16 cellular contexts compared by ENCODE assay signal in the genomic region with DNA sequence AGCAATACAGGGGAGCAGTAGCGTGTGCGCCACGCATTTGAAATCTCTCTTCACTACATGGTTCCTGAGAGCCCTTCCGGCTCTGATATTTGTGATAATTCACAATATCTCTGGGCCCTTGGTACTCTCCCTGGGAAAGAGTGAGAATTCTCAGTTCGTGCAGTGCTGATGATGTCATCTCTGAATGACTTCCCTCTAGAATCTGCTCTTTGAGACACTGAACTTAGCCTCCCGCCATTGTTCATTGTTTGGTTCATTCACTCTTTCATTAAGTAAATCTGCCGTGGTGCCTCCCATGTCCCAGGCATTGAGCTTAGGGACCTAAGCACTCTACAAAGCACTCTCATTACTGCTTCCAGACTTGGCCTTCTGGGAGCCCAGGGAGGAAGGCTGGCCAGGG.
DNase-seq lines count a peak whose midpoint lies in the region; ATAC-seq and TF ChIP-seq lines count a peak whose summit lies in the region.
"Had no signal": no experiment of that assay in that cellular context is flagged by ENCODE, and none has a peak within 500 bp of the region (broad histone marks: within the 10 kb centered on the region; RNA-seq: fewer than 3 reads in every experiment).

No MANE protein-coding gene starts in this region.

- no peak for TF ChIP-seq EP300 in transverse colon (IDR thresholded peaks at IDR 0.05; ENCODE audit: low read depth)

- no peak for TF ChIP-seq POLR2A in transverse colon (IDR thresholded peaks at IDR 0.05)

- H3K27me3 ChIP-seq in transverse colon, result no peaks in the 10 kb centered on the region
- H3K27me3 ChIP-seq: BLaER1, MG63 had no signal

- H3K9me3 Mint-ChIP-seq in glutamatergic neuron (ENCODE audit: unreplicated experiment), result peaks cover 1% of the 10 kb centered on the region
- no peaks in the 10 kb centered on the region for H3K9me3 Mint-ChIP-seq in nephron progenitor cell
- H3K9me3 Mint-ChIP-seq in stimulated activated naive B cell treated with anti-CD40 and anti-IgM and Interleukin-4, amounts not matched to agents 10 μg/mL and 1 μg/mL and 100 μg/mL, for 72 hours, result no peaks in the 10 kb centered on the region
- no peaks in the 10 kb centered on the region for H3K9me3 Mint-ChIP-seq in HFFc6
- H3K9me3 Mint-ChIP-seq: activated T-helper 17 cell treated with anti-CD3 and anti-CD28 coated beads, Interleukin-2, amount 50 U/mL, for 72 hours; H9; naive B cell had no signal

- no peak overlapping the region for H3K4me3 ChIP-seq in transverse colon
- H3K4me3 ChIP-seq: BLaER1, MG63, thoracic aorta had no signal

- H3K27ac Mint-ChIP-seq in glutamatergic neuron (ENCODE audit: unreplicated experiment) (peak overlapping the region; percentile 71), nephron progenitor cell (peak overlapping the region; percentile 59), HFFc6 (no peak overlapping the region)
- no peak overlapping the region for H3K27ac Mint-ChIP-seq in stimulated activated naive B cell treated with anti-CD40 and anti-IgM and Interleukin-4, amounts not matched to agents 10 μg/mL and 1 μg/mL and 100 μg/mL, for 72 hours
- H3K27ac Mint-ChIP-seq: activated T-helper 17 cell treated with anti-CD3 and anti-CD28 coated beads, Interleukin-2, amount 50 U/mL, for 72 hours; naive B cell had no signal

- H3K36me3 Mint-ChIP-seq in glutamatergic neuron (ENCODE audit: unreplicated experiment) (no peaks in the 10 kb centered on the region), nephron progenitor cell (ENCODE audit: low read depth) (no peaks in the 10 kb centered on the region), HFFc6 (ENCODE audit: low read depth) (no peaks in the 10 kb centered on the region)
- peaks cover 16 to 29% of the 10 kb centered on the region in 2 donors for H3K36me3 Mint-ChIP-seq in stimulated activated naive B cell treated with anti-CD40 and anti-IgM and Interleukin-4, amounts not matched to agents 10 μg/mL and 1 μg/mL and 100 μg/mL, for 72 hours
- H3K36me3 Mint-ChIP-seq: naive B cell had no signal

- in situ Hi-C loops in transverse colon (cut with MboI; ENCODE audit: low pct_ligation_motif_present in 1 of 4, low pct_unique_long_range_greater_than_20kb in 1 of 4, low sequenced_read_pairs in 3 of 4), result loop anchor here in 1 of 4 donors (10.0 kb wide), 2 partner anchors 159 to 189 kb away; no protein-coding TSS in a partner anchor

- H3K9me3 ChIP-seq in transverse colon, result no peaks in the 10 kb centered on the region
- H3K9me3 ChIP-seq: BLaER1, MG63, thoracic aorta had no signal

- H3K4me3 Mint-ChIP-seq in glutamatergic neuron (ENCODE audit: unreplicated experiment) (no peak overlapping the region), nephron progenitor cell (no peak overlapping the region), HFFc6 (no peak overlapping the region)
- H3K4me3 Mint-ChIP-seq in stimulated activated naive B cell treated with anti-CD40 and anti-IgM and Interleukin-4, amounts not matched to agents 10 μg/mL and 1 μg/mL and 100 μg/mL, for 72 hours, result no peak overlapping the region
- H3K4me3 Mint-ChIP-seq: activated T-helper 17 cell treated with anti-CD3 and anti-CD28 coated beads, Interleukin-2, amount 50 U/mL, for 72 hours; H9 had no signal

- peak overlapping the region; percentile 64 for H3K27ac ChIP-seq in caudate nucleus (ENCODE audit: low read depth, low read length)
- H3K27ac ChIP-seq in transverse colon, result peak overlapping the region; percentile 77 to 86 (median 82)
- H3K27ac ChIP-seq: thoracic aorta had no signal

- 72 to 84% methylated on average over 7 of the region's 7 CpGs for WGBS in transverse colon (ENCODE audit: low coverage in 1 of 2), 2 donors

- peak in 1 of 61 donors; percentile 18 for DNase-seq in caudate nucleus (lab: John Stamatoyannopoulos, UW)
- no peak for DNase-seq in glutamatergic neuron
- no peak for DNase-seq in nephron progenitor cell
- no peak for DNase-seq in transverse colon
- DNase-seq in stimulated activated naive B cell treated with anti-CD40 and anti-IgM and Interleukin-4, amounts not matched to agents 10 μg/mL and 1 μg/mL and 100 μg/mL, for 72 hours, result no peak
- DNase-seq in HFFc6, result no peak
- DNase-seq: activated CD4-positive, CD25-positive, alpha-beta regulatory T cell; H9; MG63; naive B cell; NCI-H1930; SIG-M5 had no signal

- peaks cover 16 to 66% (median 30%) of the 10 kb centered on the region in 4 donors for H3K4me1 ChIP-seq in transverse colon

- no peak for ATAC-seq in HG03442 (IDR thresholded peaks at IDR 0.05; ENCODE audit: unreplicated experiment)
- no peak for ATAC-seq in stimulated activated naive B cell treated with anti-CD40 and anti-IgM and Interleukin-4, amounts not matched to agents 10 μg/mL and 1 μg/mL and 100 μg/mL, for 72 hours (replicated peaks)
- ATAC-seq: activated T-helper 17 cell treated with anti-CD3 and anti-CD28 coated beads, Interleukin-2, amount 50 U/mL, for 72 hours had no signal

- no peak for TF ChIP-seq CTCF in glutamatergic neuron (IDR thresholded peaks at IDR 0.05; ENCODE audit: partially characterized antibody, unreplicated experiment)
- no peak for TF ChIP-seq CTCF in nephron progenitor cell (IDR thresholded peaks at IDR 0.05)
- TF ChIP-seq CTCF in transverse colon (IDR thresholded peaks at IDR 0.05), result no peak
- no peak for TF ChIP-seq CTCF in HFFc6 (IDR thresholded peaks at IDR 0.05)

- intact Hi-C loops in transverse colon (cut with DNase I; ENCODE audit: low total_unique reads), result no loop called here

- H3K27me3 Mint-ChIP-seq in glutamatergic neuron (ENCODE audit: unreplicated experiment) (peaks cover 5% of the 10 kb centered on the region), nephron progenitor cell (ENCODE audit: low read depth, poor library complexity) (peaks cover 7% of the 10 kb centered on the region), HFFc6 (ENCODE audit: insufficient read depth) (peaks cover 11% of the 10 kb centered on the region)
- no peaks in the 10 kb centered on the region for H3K27me3 Mint-ChIP-seq in stimulated activated naive B cell treated with anti-CD40 and anti-IgM and Interleukin-4, amounts not matched to agents 10 μg/mL and 1 μg/mL and 100 μg/mL, for 72 hours
- H3K27me3 Mint-ChIP-seq: activated T-helper 17 cell treated with anti-CD3 and anti-CD28 coated beads, Interleukin-2, amount 50 U/mL, for 72 hours; naive B cell had no signal

- H3K36me3 ChIP-seq in transverse colon, result no peaks in the 10 kb centered on the region
- H3K36me3 ChIP-seq: MG63, thoracic aorta had no signal

- H3K4me1 Mint-ChIP-seq in glutamatergic neuron (ENCODE audit: low read depth, unreplicated experiment) (peaks cover 33% of the 10 kb centered on the region), nephron progenitor cell (peaks cover 37% of the 10 kb centered on the region), HFFc6 (ENCODE audit: low read depth) (peaks cover 14% of the 10 kb centered on the region)
- H3K4me1 Mint-ChIP-seq in stimulated activated naive B cell treated with anti-CD40 and anti-IgM and Interleukin-4, amounts not matched to agents 10 μg/mL and 1 μg/mL and 100 μg/mL, for 72 hours, result peaks cover 6 to 12% of the 10 kb centered on the region in 2 donors

Comparison
In these comparisons a context has a peak if more than half of its experiments do, and no peak if none do; other contexts are left out.
1. H3K27ac Mint-ChIP-seq: peak in glutamatergic neuron (single experiment) and nephron progenitor cell (single experiment); none in stimulated activated naive B cell treated with anti-CD40 and anti-IgM and Interleukin-4, amounts not matched to agents 10 μg/mL and 1 μg/mL and 100 μg/mL, for 72 hours (single experiment) and HFFc6 (single experiment).